ENCODE assay signal across 8 cellular contexts in the genomic region with DNA sequence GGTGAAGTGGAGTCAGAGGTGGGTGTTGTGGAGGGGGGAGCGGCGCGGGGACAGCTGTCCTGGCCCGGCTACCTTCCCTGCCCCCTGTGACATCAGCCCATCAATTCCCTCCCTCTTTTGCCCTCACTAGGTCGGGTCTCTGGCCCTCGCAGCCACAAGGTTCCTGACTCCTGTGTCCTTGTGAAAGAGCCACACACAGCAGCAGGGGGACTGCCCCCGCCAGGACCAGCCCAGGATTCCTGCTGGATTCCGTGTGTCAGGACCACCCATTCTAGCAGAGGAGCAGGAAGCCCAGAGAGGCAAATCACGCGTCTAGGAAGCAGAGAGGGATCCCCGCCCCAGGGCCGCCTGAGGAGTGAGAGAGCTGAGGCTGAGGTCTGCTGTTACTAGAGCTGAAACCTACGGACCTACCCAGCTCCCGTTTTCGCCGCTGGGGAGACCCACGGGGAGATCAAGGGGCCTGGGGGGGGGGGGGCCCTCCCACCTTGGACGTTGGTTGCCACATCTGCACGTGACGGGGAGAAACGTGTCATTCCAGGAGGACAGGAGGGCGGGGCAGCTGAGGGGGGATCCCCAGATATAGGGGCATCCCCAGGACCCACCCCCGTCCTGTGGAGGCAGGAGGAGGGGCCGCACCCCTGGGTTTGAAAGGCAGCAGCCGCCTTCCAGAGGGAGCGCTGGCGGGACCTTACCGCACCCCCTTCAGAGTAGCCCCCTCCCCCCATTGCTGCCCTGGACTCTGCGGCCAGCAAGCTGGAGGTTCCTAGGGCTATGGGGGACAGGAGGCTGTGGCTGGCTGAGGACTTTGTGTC. TPM values are rescaled to one million over a fixed set of nuclear protein-coding genes. Genes with fewer than 3 reads are reported as not detected.
A peak's percentile ranks its signal among the peaks of the same experiment; 100 is the strongest.
DNase-seq lines count a peak whose midpoint lies in the region; ATAC-seq lines count a peak whose summit lies in the region.

No MANE protein-coding gene starts in this region.

- peaks cover 21% of the 10 kb centered on the region for H3K4me1 Mint-ChIP-seq in activated naive CD8-positive, alpha-beta T cell treated with anti-CD3 and anti-CD28 coated beads, Interleukin-2, amount 10 ng/mL, durations not matched to agents 7 days and 5 days
- peaks cover 32% of the 10 kb centered on the region for H3K4me1 Mint-ChIP-seq in stimulated activated effector memory CD8-positive, alpha-beta T cell treated with anti-CD3 and anti-CD28 coated beads, Interleukin-12 subunit alpha, Interleukin-12 subunit beta, amount 100 ng/mL, for 72 hours

- no peaks in the 10 kb centered on the region for H3K9me3 Mint-ChIP-seq in activated naive CD8-positive, alpha-beta T cell treated with anti-CD3 and anti-CD28 coated beads, Interleukin-2, amount 10 ng/mL, durations not matched to agents 7 days and 5 days
- no peaks in the 10 kb centered on the region for H3K9me3 Mint-ChIP-seq in stimulated activated effector memory CD8-positive, alpha-beta T cell treated with anti-CD3 and anti-CD28 coated beads, Interleukin-12 subunit alpha, Interleukin-12 subunit beta, amount 100 ng/mL, for 72 hours

- no peaks in the 10 kb centered on the region for H3K36me3 Mint-ChIP-seq in activated naive CD8-positive, alpha-beta T cell treated with anti-CD3 and anti-CD28 coated beads, Interleukin-2, amount 10 ng/mL, durations not matched to agents 7 days and 5 days
- no peaks in the 10 kb centered on the region for H3K36me3 Mint-ChIP-seq in stimulated activated effector memory CD8-positive, alpha-beta T cell treated with anti-CD3 and anti-CD28 coated beads, Interleukin-12 subunit alpha, Interleukin-12 subunit beta, amount 100 ng/mL, for 72 hours

- POLR2A ChIA-PET in activated naive CD8-positive, alpha-beta T cell treated with anti-CD3 and anti-CD28 coated beads, Interleukin-2, amount 10 ng/mL, durations not matched to agents 7 days and 5 days (lab: Charles Lee) = interaction anchor here (0.9 to 3.4 kb wide), 6 partner anchors 11 to 18 kb away, joined by 3 to 52 read pairs (median 6); a partner anchor contains a TSS

- H3K4me3 Mint-ChIP-seq in activated naive CD8-positive, alpha-beta T cell treated with anti-CD3 and anti-CD28 coated beads, Interleukin-2, amount 10 ng/mL, durations not matched to agents 7 days and 5 days = no peak overlapping the region
- peak overlapping the region; percentile 80 for H3K4me3 Mint-ChIP-seq in stimulated activated effector memory CD8-positive, alpha-beta T cell treated with anti-CD3 and anti-CD28 coated beads, Interleukin-12 subunit alpha, Interleukin-12 subunit beta, amount 100 ng/mL, for 72 hours

- peak overlapping the region; percentile 47 for H3K27ac Mint-ChIP-seq in activated naive CD8-positive, alpha-beta T cell treated with anti-CD3 and anti-CD28 coated beads, Interleukin-2, amount 10 ng/mL, durations not matched to agents 7 days and 5 days
- H3K27ac Mint-ChIP-seq in stimulated activated effector memory CD8-positive, alpha-beta T cell treated with anti-CD3 and anti-CD28 coated beads, Interleukin-12 subunit alpha, Interleukin-12 subunit beta, amount 100 ng/mL, for 72 hours = peak overlapping the region; percentile 96

- no peaks in the 10 kb centered on the region for H3K27me3 Mint-ChIP-seq in activated naive CD8-positive, alpha-beta T cell treated with anti-CD3 and anti-CD28 coated beads, Interleukin-2, amount 10 ng/mL, durations not matched to agents 7 days and 5 days

- no peak for DNase-seq in activated naive CD8-positive, alpha-beta T cell treated with anti-CD3 and anti-CD28 coated beads, Interleukin-2, amount 10 ng/mL, durations not matched to agents 7 days and 5 days
- peak; percentile 73 for DNase-seq in left kidney (ENCODE audit: low read depth, low spot score)
- DNase-seq in stimulated activated effector memory CD8-positive, alpha-beta T cell treated with anti-CD3 and anti-CD28 coated beads, Interleukin-12 subunit alpha, Interleukin-12 subunit beta, amount 100 ng/mL, for 72 hours (ENCODE audit: low spot score in 2 of 2) = no peak
- no peak for DNase-seq in NCI-H2107 treated with DMSO at 0.1 percent for 48 hours (lab: John Stamatoyannopoulos, UW; ENCODE audit: unreplicated experiment)
- DNase-seq in NCI-H1092 treated with DMSO at 0.1 percent for 48 hours (lab: John Stamatoyannopoulos, UW) = no peak
- no peak for DNase-seq in NK-92 treated with Interleukin-12 subunit alpha and Interleukin-12 subunit beta, amount 100 ng/mL, for 24 hours (lab: John Stamatoyannopoulos, UW)

- ATAC-seq in GM18868 (IDR thresholded peaks at IDR 0.05; ENCODE audit: unreplicated experiment) = peak; percentile 37
- peak; percentile 23 for ATAC-seq in HG03442 (IDR thresholded peaks at IDR 0.05; ENCODE audit: unreplicated experiment)
- no peak for ATAC-seq in activated naive CD8-positive, alpha-beta T cell treated with anti-CD3 and anti-CD28 coated beads, Interleukin-2, amount 10 ng/mL, durations not matched to agents 7 days and 5 days (ENCODE audit: low read depth)
- ATAC-seq in stimulated activated effector memory CD8-positive, alpha-beta T cell treated with anti-CD3 and anti-CD28 coated beads, Interleukin-12 subunit alpha, Interleukin-12 subunit beta, amount 100 ng/mL, for 72 hours = peak; percentile 39

RNA-seq across cellular contexts. Expression of a gene that starts 12.5 kb away (rescaled TPM):
- 100 to 1,000 TPM; 107 to 110 TPM for total RNA-seq in activated naive CD8-positive, alpha-beta T cell treated with anti-CD3 and anti-CD28 coated beads, Interleukin-2, amount 10 ng/mL, durations not matched to agents 7 days and 5 days

RNA-seq across cellular contexts. Expression of a gene that starts 47.1 kb away (rescaled TPM):
- 1 to 10 TPM; 2.4 to 2.8 TPM for total RNA-seq in activated naive CD8-positive, alpha-beta T cell treated with anti-CD3 and anti-CD28 coated beads, Interleukin-2, amount 10 ng/mL, durations not matched to agents 7 days and 5 days
